Comparison of ENCODE assay signal across 8 cellular contexts in the genomic region with DNA sequence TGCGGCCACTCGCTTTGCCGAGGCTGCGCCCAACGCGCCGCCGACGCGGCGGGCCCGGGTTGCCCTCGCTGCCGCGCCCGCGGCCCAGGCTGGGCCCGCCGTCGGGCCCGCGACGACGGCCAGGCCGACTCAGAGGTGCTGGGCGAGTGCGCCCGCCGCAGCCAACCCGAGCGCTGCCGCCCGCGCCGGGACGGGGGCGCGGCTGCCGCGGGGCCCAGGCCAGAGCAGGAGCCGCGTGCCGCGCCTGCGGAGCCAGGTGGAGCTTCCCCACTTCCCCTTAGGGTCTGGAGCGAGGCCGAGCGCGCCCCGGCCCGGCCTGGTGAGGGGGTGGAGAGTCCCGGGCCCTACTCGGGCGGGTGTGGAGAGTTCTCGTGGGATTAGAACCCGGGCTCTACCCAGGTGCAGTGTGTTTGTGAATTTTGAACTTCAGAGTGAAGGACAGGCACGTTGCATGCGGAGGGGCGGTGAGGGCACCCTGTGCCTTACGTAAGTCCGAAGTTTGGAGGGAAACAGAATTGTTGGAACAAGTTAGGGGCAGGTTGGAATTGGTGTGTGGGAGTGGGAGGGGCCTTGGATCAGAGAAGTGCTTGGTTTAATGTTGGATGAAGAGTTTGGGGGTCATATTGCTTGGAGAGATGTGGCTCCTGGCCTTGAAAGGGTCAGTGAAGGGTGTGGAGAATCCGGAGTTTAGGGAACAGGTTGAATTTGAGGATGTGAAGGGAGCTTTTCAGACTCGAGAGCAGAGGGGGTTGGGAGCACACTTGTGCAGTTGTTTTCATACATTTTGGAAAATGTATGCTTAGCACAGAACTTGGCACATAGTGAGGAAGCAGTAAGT. TPM values are rescaled to one million over a fixed set of nuclear protein-coding genes. Genes with fewer than 3 reads are reported as not detected.
DNase-seq lines count a peak whose midpoint lies in the region; ATAC-seq, FAIRE-seq and TF ChIP-seq lines count a peak whose summit lies in the region.

No MANE protein-coding gene starts in this region.

- H3K9ac ChIP-seq in GM12878 (ENCODE audit: control insufficient read depth, insufficient read depth, low read length) (peak overlapping the region; percentile 78), iPS-18a (ENCODE audit: low read length) (peak overlapping the region; percentile 72), skeletal muscle tissue (ENCODE audit: low read depth in 1 of 3, low read length in 3 of 3) (peak overlapping the region; percentile 67 to 86 (median 80))

- CTCF ChIA-PET in GM12878 (lab: Yijun Ruan, JAX): interaction anchor here (0.8 to 2.6 kb wide), 4 partner anchors 9 to 23 kb away, joined by 3 to 7 read pairs (median 4); no protein-coding TSS in a partner anchor

- H3K27me3 ChIP-seq in GM12878 (replicated peaks in 1 of 2; ENCODE audit: control insufficient read depth in 2 of 2, insufficient read depth in 2 of 2, low read length in 1 of 2) (no peaks in the 10 kb centered on the region), iPS-18a (ENCODE audit: control insufficient read depth, insufficient read depth, low read length) (peaks cover 3% of the 10 kb centered on the region), skeletal muscle tissue (ENCODE audit: control insufficient read depth in 3 of 3, insufficient read depth in 3 of 3, low read length in 3 of 3) (no peaks in the 10 kb centered on the region)

- in situ Hi-C loops in GM12878 (cut with MboI): no loop called here

- no peak for TF ChIP-seq EP300 in GM12878 (IDR thresholded peaks at IDR 0.05; ENCODE audit: borderline replicate concordance in 1 of 2, control insufficient read depth in 1 of 2, low read depth in 2 of 2, low read length in 2 of 2)

- TF ChIP-seq CTCF in GM12878 (IDR thresholded peaks at IDR 0.05 in 2 of 3, conservative IDR thresholded peaks at IDR 0.05 in 1 of 3; ENCODE audit: control insufficient read depth in 2 of 3, extremely low read depth in 1 of 3, insufficient read depth in 1 of 3, low read depth in 3 of 3, low read length in 3 of 3): no peak

- no peaks in the 10 kb centered on the region for H3K36me3 ChIP-seq in GM12878 (ENCODE audit: control insufficient read depth in 2 of 2, insufficient read depth in 2 of 2, low read length in 1 of 2)
- H3K36me3 ChIP-seq in iPS-18a (ENCODE audit: control insufficient read depth, low read depth, low read length): no peaks in the 10 kb centered on the region
- no peaks in the 10 kb centered on the region for H3K36me3 ChIP-seq in skeletal muscle tissue (ENCODE audit: control insufficient read depth in 3 of 3, insufficient read depth in 3 of 3, low read length in 3 of 3)

- peak; percentile 51 for ATAC-seq in GM21528 (IDR thresholded peaks at IDR 0.05; ENCODE audit: low FRiP score, unreplicated experiment)
- ATAC-seq in GM12878: peak; percentile 58

- 1% methylated on average over 58 of the region's 63 CpGs for WGBS in GM12878 (ENCODE audit: insufficient coverage, insufficient replicate concordance, low lambda C conversion rate, missing lambda C conversion rate)

- H3K27ac ChIP-seq in GM12878 (ENCODE audit: control insufficient read depth, insufficient read depth): peak overlapping the region; percentile 72
- H3K27ac ChIP-seq in iPS-18a (ENCODE audit: low read length): no peak overlapping the region
- H3K27ac ChIP-seq in skeletal muscle tissue (ENCODE audit: low read depth, low read length): peak overlapping the region; percentile 75

- TF ChIP-seq RAD21 in GM12878 (IDR thresholded peaks at IDR 0.05; ENCODE audit: insufficient read depth, low read depth, low read length): no peak

- BruUV-seq in GM12878 (replicated peaks; lab: Mats Ljungman, UMichigan): no TSS peak

- SMC1A ChIA-PET in GM12878 (lab: Charles Lee; ENCODE audit: uncharacterized antibody, unreplicated experiment): interaction anchor here (0.9 to 1.6 kb wide), 3 partner anchors 12 to 36 kb away, joined by 3 to 5 read pairs (median 3); no protein-coding TSS in a partner anchor

- peaks cover 42% of the 10 kb centered on the region for H3K79me2 ChIP-seq in GM12878 (ENCODE audit: control insufficient read depth, insufficient read depth, low read length)

- peak; percentile 65 for TF ChIP-seq POLR2A in GM12878 (IDR thresholded peaks at IDR 0.05; ENCODE audit: low read depth, low read length)

- DNase-seq in GDM1 (lab: John Stamatoyannopoulos, UW): peak; percentile 56
- DNase-seq in HuH-7.5 (ENCODE audit: low spot score): peak; percentile 66
- DNase-seq in T-helper 2 cell: peak; percentile 12 to 70 (median 36)
- DNase-seq in GM12878 (ENCODE audit: low read depth, low spot score): no peak
- no peak for DNase-seq in NCI-H446 treated with DMSO at 0.1 percent for 48 hours (lab: John Stamatoyannopoulos, UW)

- no peaks in the 10 kb centered on the region for H4K20me1 ChIP-seq in GM12878 (ENCODE audit: control insufficient read depth, insufficient read depth)

- H3K9me3 ChIP-seq in GM12878 (replicated peaks; ENCODE audit: control insufficient read depth, insufficient read depth, low read length) (no peaks in the 10 kb centered on the region), iPS-18a (ENCODE audit: control insufficient read depth, low read depth, low read length) (no peaks in the 10 kb centered on the region), skeletal muscle tissue (ENCODE audit: control insufficient read depth in 3 of 3, low read length in 3 of 3) (no peaks in the 10 kb centered on the region)

- intact Hi-C loops in GM12878 (cut with micrococcal nuclease; ENCODE audit: unreplicated experiment): no loop called here

- H3K4me3 ChIP-seq in GM12878: peak overlapping the region; percentile 72
- peak overlapping the region; percentile 62 for H3K4me3 ChIP-seq in iPS-18a (ENCODE audit: low read length)
- peak overlapping the region; percentile 74 to 83 (median 78) for H3K4me3 ChIP-seq in skeletal muscle tissue (ENCODE audit: low read length in 3 of 3)

- FAIRE-seq in GM12878 (lab: Jason Lieb, UNC): no peak

- RAD21 ChIA-PET in GM12878 (lab: Charles Lee; ENCODE audit: unreplicated experiment): interaction anchor here (0.7 to 1.0 kb wide), 3 partner anchors 10 to 200 kb away, joined by 4 read pairs; partner anchors contain the start of genes SPCS2 and XRRA1

- peaks cover 15% of the 10 kb centered on the region for H3K4me1 ChIP-seq in GM12878 (ENCODE audit: control insufficient read depth, insufficient read depth, low read length)
- H3K4me1 ChIP-seq in iPS-18a (ENCODE audit: control insufficient read depth, low read depth, low read length): peaks cover 19% of the 10 kb centered on the region
- peaks cover 16 to 20% (median 19%) of the 10 kb centered on the region in 3 donors for H3K4me1 ChIP-seq in skeletal muscle tissue (ENCODE audit: control insufficient read depth in 3 of 3, insufficient read depth in 3 of 3, low read length in 3 of 3)

- H3K4me2 ChIP-seq in GM12878 (ENCODE audit: control insufficient read depth, insufficient read depth): peak overlapping the region; percentile 80

- peak overlapping the region; percentile 69 for H2AFZ ChIP-seq in GM12878 (ENCODE audit: control insufficient read depth, low read depth, low read length)

- POLR2A ChIA-PET in GM12878 (lab: Charles Lee): interaction anchor here (0.6 to 1.6 kb wide), 5 partner anchors 19 to 788 kb away, joined by 3 to 8 read pairs (median 5); no protein-coding TSS in a partner anchor

TF ChIP-seq in GM12878, 131 proteins besides CTCF, POLR2A, EP300 and RAD21 (continues in another document):
- TF ChIP-seq MYB (IDR thresholded peaks at IDR 0.05; ENCODE audit: borderline replicate concordance, low read depth, low read length) (no peak), SRF (IDR thresholded peaks at IDR 0.05; ENCODE audit: low read depth in 2 of 2, low read length in 2 of 2) (no peak), HDGF (IDR thresholded peaks at IDR 0.05) (peak; percentile 87; the same call in 1 of the 2 replicates), ETV6 (conservative IDR thresholded peaks at IDR 0.05 in 1 of 2, IDR thresholded peaks at IDR 0.05 in 1 of 2; ENCODE audit: borderline replicate concordance in 1 of 2, low read depth in 1 of 2) (peak in 1 of 2 experiments; percentile 7; a peak in 1 of 4 replicates), BRCA1 (IDR thresholded peaks at IDR 0.05; ENCODE audit: low read depth, low read length) (no peak), IKZF2 (IDR thresholded peaks at IDR 0.05) (peak; percentile 29 to 34; a peak in 1 of 4 replicates)

RNA-seq across cellular contexts. Expression of gene RNF169, which starts 0.7 kb away (rescaled TPM):
- 35.5 and 35.8 TPM in 2 replicates for total RNA-seq in GM12878 (2013; cell fraction: nucleolus; rRNA removed)
- total RNA-seq in GM12878 (2014; rRNA removed) (12.1 and 14.0 TPM in 2 replicates), GM12878 (2014; rRNA removed; fragmentation: Illumina TruSeq; extraction: Trizol) (13.2 and 14.1 TPM in 2 replicates), GM12878 (2021) (12.8 and 13.1 TPM in 2 replicates), skeletal muscle tissue (18.3 TPM)
- 3.3 TPM for polyA plus RNA-seq in GM12878 (2011; ENCODE audit: low read depth)
- polyA plus RNA-seq in GM12878 (2011; rRNA removed) (12.0 and 14.8 TPM in 2 replicates), GM12878 (2014; fragmentation: Illumina TruSeq; extraction: Trizol) (7.5 and 9.8 TPM in 2 replicates), GM12878 (2014; fragmentation: Nextera tagmentation; extraction: Ambion mirVana) (under 1 TPM; 0.32 to 0.42 TPM), GM12878 (2014; rRNA removed) (5.1 and 5.2 TPM in 2 replicates), GM12878 (2016; fragmentation: Nextera tagmentation; extraction: Ambion mirVana) (under 1 TPM; 0.74 to 0.97 TPM)
- 6.0 and 7.4 TPM in 2 replicates for polyA plus RNA-seq in GM12878 (2011; cell fraction: cytosol; rRNA removed)
- 9.8 and 11.9 TPM in 2 replicates for polyA plus RNA-seq in GM12878 (2011; cell fraction: nucleus; rRNA removed)
- 4.7 and 5.2 TPM in 2 replicates for polyA plus RNA-seq in GM12878 (2012)
- 32.6 and 32.9 TPM in 2 replicates for polyA minus RNA-seq in GM12878 (2011; rRNA and poly(A)+ RNA removed)
- polyA minus RNA-seq in GM12878 (2011; cell fraction: cytosol; rRNA and poly(A)+ RNA removed): 10.6 and 11.4 TPM in 2 replicates
- 20.8 and 27.7 TPM in 2 replicates for polyA minus RNA-seq in GM12878 (2011; cell fraction: nucleus; rRNA and poly(A)+ RNA removed)

RNA-seq across cellular contexts. Expression of gene CHRDL2, which starts 18.1 kb away (rescaled TPM):
- not detected in 2 replicates for total RNA-seq in GM12878 (2013; cell fraction: nucleolus; rRNA removed)
- not detected in 2 replicates for total RNA-seq in GM12878 (2014; rRNA removed)
- total RNA-seq in GM12878 (2014; rRNA removed; fragmentation: Illumina TruSeq; extraction: Trizol): not detected in 2 replicates
- not detected in 2 replicates for total RNA-seq in GM12878 (2021)
- polyA plus RNA-seq in GM12878 (2011; ENCODE audit: low read depth): not detected
- polyA plus RNA-seq in GM12878 (2011; rRNA removed): not detected in 2 replicates
- not detected in 2 replicates for polyA plus RNA-seq in GM12878 (2011; cell fraction: cytosol; rRNA removed)
- polyA plus RNA-seq in GM12878 (2011; cell fraction: nucleus; rRNA removed): not detected in 2 replicates
- polyA plus RNA-seq in GM12878 (2012): not detected in 2 replicates
- polyA plus RNA-seq in GM12878 (2014; fragmentation: Illumina TruSeq; extraction: Trizol): not detected in 2 replicates
- not detected for polyA plus RNA-seq in GM12878 (2014; fragmentation: Nextera tagmentation; extraction: Ambion mirVana)
- not detected in 2 replicates for polyA plus RNA-seq in GM12878 (2014; rRNA removed)
- not detected for polyA plus RNA-seq in GM12878 (2016; fragmentation: Nextera tagmentation; extraction: Ambion mirVana)
- not detected in 2 replicates for polyA minus RNA-seq in GM12878 (2011; rRNA and poly(A)+ RNA removed)
- not detected in 2 replicates for polyA minus RNA-seq in GM12878 (2011; cell fraction: cytosol; rRNA and poly(A)+ RNA removed)
- polyA minus RNA-seq in GM12878 (2011; cell fraction: nucleus; rRNA and poly(A)+ RNA removed): not detected in 2 replicates
- 0.52 TPM for total RNA-seq in skeletal muscle tissue

Comparison
In these comparisons a context has a peak if more than half of its experiments do, and no peak if none do; other contexts are left out.
1. DNase-seq: peak in GDM1 (single experiment), HuH-7.5 (single experiment) and T-helper 2 cell (5 of 5); none in GM12878 (single experiment) and NCI-H446 treated with DMSO at 0.1 percent for 48 hours (single experiment).
2. Peak in every context shown above with its lines, with median percentiles within 50 percentile points of each other: H3K4me3 ChIP-seq and H3K9ac ChIP-seq.